23 cellular contexts compared by ENCODE assay signal in the genomic region with DNA sequence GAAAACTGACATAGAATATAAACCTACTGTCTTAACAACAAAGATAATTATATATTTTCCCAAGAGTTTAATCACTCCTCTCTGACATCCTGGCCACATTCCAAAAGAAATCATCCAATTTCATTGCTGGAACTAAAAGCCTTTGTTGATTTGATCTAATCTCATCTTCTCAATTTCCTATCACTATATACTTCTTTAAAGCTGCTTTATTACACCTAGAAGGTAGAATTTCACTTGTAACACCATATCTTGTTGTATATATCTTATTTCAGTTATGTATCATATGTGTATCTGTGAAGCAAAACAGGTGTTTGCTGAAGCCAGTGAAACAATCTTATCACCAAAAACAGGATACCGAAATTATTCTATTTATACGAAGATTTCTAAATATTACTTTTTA.
"Had no signal": no experiment of that assay in that cellular context is flagged by ENCODE, and none has a peak within 500 bp of the region (broad histone marks: within the 10 kb centered on the region; RNA-seq: fewer than 3 reads in every experiment).

No MANE protein-coding gene starts in this region.

- H3K9me3 Mint-ChIP-seq: activated naive CD8-positive, alpha-beta T cell treated with anti-CD3 and anti-CD28 coated beads, Interleukin-2, amount 10 ng/mL, durations not matched to agents 7 days and 5 days; neural progenitor cell; WTC11 had no signal

- H3K36me3 Mint-ChIP-seq: activated naive CD8-positive, alpha-beta T cell treated with anti-CD3 and anti-CD28 coated beads, Interleukin-2, amount 10 ng/mL, durations not matched to agents 7 days and 5 days; naive thymus-derived CD4-positive, alpha-beta T cell; neural progenitor cell; WTC11 had no signal

- DNase-seq: activated CD4-positive, alpha-beta T cell treated with anti-CD3 and anti-CD28 coated beads for 36 hours; activated CD4-positive, alpha-beta T cell treated with anti-CD3 and anti-CD28 coated beads, Interleukin-2, amount 50 U/mL, for 48 hours; activated CD8-positive, alpha-beta memory T cell treated with anti-CD3 and anti-CD28 coated beads, Interleukin-2, amount 50 U/mL, for 48 hours; activated effector memory CD4-positive, alpha-beta T cell treated with Interleukin-2 at 50 U/mL for 16 hours; activated naive CD4-positive, alpha-beta T cell treated with anti-CD3 and anti-CD28 coated beads for 36 hours; activated naive CD8-positive, alpha-beta T cell treated with anti-CD3 and anti-CD28 coated beads, Interleukin-2, amount 10 ng/mL, durations not matched to agents 7 days and 5 days; activated T-cell treated with anti-CD3 and anti-CD28 coated beads, Interleukin-2, amount 50 U/mL, for 48 hours; amniotic stem cell; dorsolateral prefrontal cortex; head of caudate nucleus; hypothalamus; left ventricle myocardium inferior; naive thymus-derived CD4-positive, alpha-beta T cell; stimulated activated CD4-positive, alpha-beta T cell treated with anti-CD3 and anti-CD28 coated beads, Interleukin-2, amount 100 ng/mL, for 48 hours; stimulated activated CD8-positive, alpha-beta memory T cell treated with anti-CD3 and anti-CD28 coated beads, Interleukin-4, amount 100 ng/mL, for 48 hours; stimulated activated naive CD4-positive, alpha-beta T cell treated with Interleukin-2 at 50 U/mL for 16 hours; T1000; upper lobe of left lung had no signal

- H3K27ac Mint-ChIP-seq: activated CD4-positive, alpha-beta T cell treated with anti-CD3 and anti-CD28 coated beads for 36 hours; activated naive CD4-positive, alpha-beta T cell treated with anti-CD3 and anti-CD28 coated beads for 36 hours; activated naive CD8-positive, alpha-beta T cell treated with anti-CD3 and anti-CD28 coated beads, Interleukin-2, amount 10 ng/mL, durations not matched to agents 7 days and 5 days; naive thymus-derived CD4-positive, alpha-beta T cell; neural progenitor cell; progenitor cell of endocrine pancreas; WTC11 had no signal

- H3K4me3 Mint-ChIP-seq: activated CD4-positive, alpha-beta T cell treated with anti-CD3 and anti-CD28 coated beads for 36 hours; activated naive CD4-positive, alpha-beta T cell treated with anti-CD3 and anti-CD28 coated beads for 36 hours; activated naive CD8-positive, alpha-beta T cell treated with anti-CD3 and anti-CD28 coated beads, Interleukin-2, amount 10 ng/mL, durations not matched to agents 7 days and 5 days; central memory CD8-positive, alpha-beta T cell; naive thymus-derived CD4-positive, alpha-beta T cell; neural progenitor cell; WTC11 had no signal

- H3K27me3 Mint-ChIP-seq: activated CD4-positive, alpha-beta T cell treated with anti-CD3 and anti-CD28 coated beads for 36 hours; activated naive CD8-positive, alpha-beta T cell treated with anti-CD3 and anti-CD28 coated beads, Interleukin-2, amount 10 ng/mL, durations not matched to agents 7 days and 5 days; central memory CD8-positive, alpha-beta T cell; naive thymus-derived CD4-positive, alpha-beta T cell; progenitor cell of endocrine pancreas had no signal

- H3K4me1 Mint-ChIP-seq: activated CD4-positive, alpha-beta T cell treated with anti-CD3 and anti-CD28 coated beads for 36 hours; activated naive CD8-positive, alpha-beta T cell treated with anti-CD3 and anti-CD28 coated beads, Interleukin-2, amount 10 ng/mL, durations not matched to agents 7 days and 5 days; central memory CD8-positive, alpha-beta T cell; naive thymus-derived CD4-positive, alpha-beta T cell; neural progenitor cell had no signal

- ATAC-seq: activated CD4-positive, alpha-beta T cell treated with anti-CD3 and anti-CD28 coated beads for 36 hours; gastroesophageal sphincter; naive thymus-derived CD4-positive, alpha-beta T cell; WTC11 had no signal
